In the genomic region with DNA sequence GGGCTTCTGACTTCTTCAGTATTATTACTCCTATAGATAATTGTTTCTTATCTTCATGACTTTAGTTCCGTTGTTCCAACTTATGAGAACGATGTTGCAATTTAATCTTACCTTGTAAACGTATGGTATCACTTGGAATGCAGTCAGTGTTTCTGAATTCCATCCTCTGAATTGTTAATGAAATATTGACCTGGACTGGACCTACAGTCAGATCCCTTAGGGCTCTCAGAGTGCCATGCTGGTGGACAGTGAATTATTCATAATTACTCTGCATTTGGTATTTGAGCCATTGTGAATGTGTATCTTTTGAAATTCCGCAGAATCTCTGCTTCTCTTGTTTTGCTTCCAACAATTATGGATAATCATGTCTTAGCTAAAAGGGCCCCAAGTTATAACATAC, we compare ENCODE assay signal across 27 cellular contexts.
"Had no signal": no experiment of that assay in that cellular context is flagged by ENCODE, and none has a peak within 500 bp of the region (broad histone marks: within the 10 kb centered on the region; RNA-seq: fewer than 3 reads in every experiment).

No MANE protein-coding gene starts in this region.

- H3K9me3 ChIP-seq: esophagus muscularis mucosa, gastrocnemius medialis had no signal

- H3K4me3 ChIP-seq: esophagus muscularis mucosa, gastrocnemius medialis had no signal

- H3K4me3 Mint-ChIP-seq: activated CD4-positive, alpha-beta memory T cell treated with anti-CD3 and anti-CD28 coated beads, Interleukin-2, amount 10 ng/mL, durations not matched to agents 7 days and 5 days; activated CD4-positive, alpha-beta T cell treated with anti-CD3 and anti-CD28 coated beads for 36 hours; activated CD4-positive, alpha-beta T cell treated with anti-CD3 and anti-CD28 coated beads, Interleukin-2, amount 10 ng/mL, durations not matched to agents 24 days and 14 days; activated naive CD8-positive, alpha-beta T cell; activated T-cell treated with anti-CD3 and anti-CD28 coated beads, Interleukin-2, amount 50 U/mL, for 24 hours; activated T-cell treated with anti-CD3 and anti-CD28 coated beads, Interleukin-2, amount 50 U/mL, for 72 hours; effector memory CD8-positive, alpha-beta T cell had no signal

- H3K27me3 ChIP-seq: brain microvascular endothelial cell, esophagus muscularis mucosa, foreskin keratinocyte, gastrocnemius medialis had no signal

- H3K27ac ChIP-seq: brain microvascular endothelial cell, esophagus muscularis mucosa, foreskin keratinocyte, gastrocnemius medialis had no signal

- H3K27me3 Mint-ChIP-seq: activated CD4-positive, alpha-beta memory T cell treated with anti-CD3 and anti-CD28 coated beads, Interleukin-2, amount 10 ng/mL, durations not matched to agents 7 days and 5 days; activated CD4-positive, alpha-beta T cell treated with anti-CD3 and anti-CD28 coated beads for 36 hours; activated CD4-positive, alpha-beta T cell treated with anti-CD3 and anti-CD28 coated beads, Interleukin-2, amount 10 ng/mL, durations not matched to agents 24 days and 14 days; activated naive CD8-positive, alpha-beta T cell; activated T-cell treated with anti-CD3 and anti-CD28 coated beads, Interleukin-2, amount 50 U/mL, for 24 hours; effector memory CD8-positive, alpha-beta T cell had no signal

- DNase-seq: activated CD4-positive, alpha-beta memory T cell treated with anti-CD3 and anti-CD28 coated beads, Interleukin-2, amount 10 ng/mL, durations not matched to agents 7 days and 5 days; activated CD4-positive, alpha-beta T cell treated with anti-CD3 and anti-CD28 coated beads for 36 hours; activated CD4-positive, alpha-beta T cell treated with anti-CD3 and anti-CD28 coated beads, Interleukin-2, amount 10 ng/mL, durations not matched to agents 24 days and 14 days; activated CD4-positive, CD25-positive, alpha-beta regulatory T cell; activated CD4-positive, CD25-positive, alpha-beta regulatory T cell treated with anti-CD3 and anti-CD28 coated beads, Interleukin-2, amount 50 U/mL, for 72 hours; activated CD8-positive, alpha-beta memory T cell treated with anti-CD3 and anti-CD28 coated beads, Interleukin-2, amount 50 U/mL, for 48 hours; activated effector memory CD4-positive, alpha-beta T cell treated with Interleukin-2 at 50 U/mL for 16 hours; activated gamma-delta T cell treated with Interleukin-2 at 50 U/mL for 16 hours; activated naive CD4-positive, alpha-beta T cell treated with anti-CD3 and anti-CD28 coated beads, Interleukin-2, amount 50 U/mL, for 16 hours; activated naive CD4-positive, alpha-beta T cell treated with Interleukin-2 at 50 U/mL for 16 hours; activated T-cell treated with anti-CD3 and anti-CD28 coated beads for 4 hours; activated T-cell treated with anti-CD3 and anti-CD28 coated beads, Interleukin-2, amount 50 U/mL, for 24 hours; activated T-cell treated with anti-CD3 and anti-CD28 coated beads, Interleukin-2, amount 50 U/mL, for 72 hours; amniotic stem cell; anterior cingulate cortex; brain microvascular endothelial cell; cortex of kidney; dermis blood vessel endothelial cell; effector CD4-positive, alpha-beta T cell; effector memory CD8-positive, alpha-beta T cell; erythroblast; foreskin keratinocyte; gastrocnemius medialis; glutamatergic neuron; T-helper 2 cell had no signal

- H3K27ac Mint-ChIP-seq: activated CD4-positive, alpha-beta memory T cell treated with anti-CD3 and anti-CD28 coated beads, Interleukin-2, amount 10 ng/mL, durations not matched to agents 7 days and 5 days; activated CD4-positive, alpha-beta T cell treated with anti-CD3 and anti-CD28 coated beads for 36 hours; activated CD4-positive, alpha-beta T cell treated with anti-CD3 and anti-CD28 coated beads, Interleukin-2, amount 10 ng/mL, durations not matched to agents 24 days and 14 days; activated T-cell treated with anti-CD3 and anti-CD28 coated beads, Interleukin-2, amount 50 U/mL, for 24 hours had no signal

- H3K36me3 Mint-ChIP-seq: activated naive CD8-positive, alpha-beta T cell had no signal

- ATAC-seq: activated CD4-positive, alpha-beta T cell treated with anti-CD3 and anti-CD28 coated beads for 36 hours; activated T-cell treated with anti-CD3 and anti-CD28 coated beads, Interleukin-2, amount 50 U/mL, for 72 hours; effector memory CD8-positive, alpha-beta T cell; foreskin keratinocyte; gastrocnemius medialis had no signal

- H3K9me3 Mint-ChIP-seq: activated CD4-positive, alpha-beta memory T cell treated with anti-CD3 and anti-CD28 coated beads, Interleukin-2, amount 10 ng/mL, durations not matched to agents 7 days and 5 days; activated CD4-positive, alpha-beta T cell treated with anti-CD3 and anti-CD28 coated beads, Interleukin-2, amount 10 ng/mL, durations not matched to agents 24 days and 14 days; activated T-cell treated with anti-CD3 and anti-CD28 coated beads, Interleukin-2, amount 50 U/mL, for 24 hours; activated T-cell treated with anti-CD3 and anti-CD28 coated beads, Interleukin-2, amount 50 U/mL, for 72 hours; effector memory CD8-positive, alpha-beta T cell had no signal
